12 cellular contexts compared by ENCODE assay signal in genomic region chr1:171739646-171740045, GRCh38. TPM values are rescaled to one million over a fixed set of nuclear protein-coding genes. Genes with fewer than 3 reads are reported as not detected.
DNase-seq lines count a peak whose midpoint lies in the region; ATAC-seq and TF ChIP-seq lines count a peak whose summit lies in the region.
"Had no signal": no experiment of that assay in that cellular context is flagged by ENCODE, and none has a peak within 500 bp of the region (broad histone marks: within the 10 kb centered on the region; RNA-seq: fewer than 3 reads in every experiment).

No MANE protein-coding gene starts in this region.

- no peaks in the 10 kb centered on the region for H3K9me3 Mint-ChIP-seq in activated CD4-positive, alpha-beta T cell treated with anti-CD3 and anti-CD28 coated beads, Interleukin-2, amount 10 ng/mL, durations not matched to agents 7 days and 5 days
- H3K9me3 Mint-ChIP-seq in T-helper 2 cell treated with Interferon-gamma antibody and Interleukin-4, amounts not matched to agents 5 μg/mL and 100 μg/mL, for 36 hours = no peaks in the 10 kb centered on the region
- no peaks in the 10 kb centered on the region for H3K9me3 Mint-ChIP-seq in effector memory CD8-positive, alpha-beta T cell
- H3K9me3 Mint-ChIP-seq: H9 had no signal

- H3K4me1 Mint-ChIP-seq in activated CD4-positive, alpha-beta T cell treated with anti-CD3 and anti-CD28 coated beads, Interleukin-2, amount 10 ng/mL, durations not matched to agents 7 days and 5 days = peaks cover 55% of the 10 kb centered on the region
- peaks cover 58% of the 10 kb centered on the region for H3K4me1 Mint-ChIP-seq in T-helper 2 cell treated with Interferon-gamma antibody and Interleukin-4, amounts not matched to agents 5 μg/mL and 100 μg/mL, for 36 hours (ENCODE audit: low read depth)
- peaks cover 34 to 60% of the 10 kb centered on the region in 2 donors for H3K4me1 Mint-ChIP-seq in effector memory CD8-positive, alpha-beta T cell (ENCODE audit: low read depth in 2 of 2)

- no peaks in the 10 kb centered on the region for H3K27me3 ChIP-seq in upper lobe of left lung
- H3K27me3 ChIP-seq: ovary had no signal

- H3K4me3 ChIP-seq in upper lobe of left lung = no peak overlapping the region
- H3K4me3 ChIP-seq: ovary had no signal

- H3K27me3 Mint-ChIP-seq in activated CD4-positive, alpha-beta T cell treated with anti-CD3 and anti-CD28 coated beads, Interleukin-2, amount 10 ng/mL, durations not matched to agents 7 days and 5 days = no peaks in the 10 kb centered on the region
- H3K27me3 Mint-ChIP-seq in T-helper 2 cell treated with Interferon-gamma antibody and Interleukin-4, amounts not matched to agents 5 μg/mL and 100 μg/mL, for 36 hours (ENCODE audit: low read depth) = no peaks in the 10 kb centered on the region
- no peaks in the 10 kb centered on the region for H3K27me3 Mint-ChIP-seq in effector memory CD8-positive, alpha-beta T cell

- WGBS in upper lobe of left lung, 2 donors = 69 to 75% methylated on average over 2 of the region's 2 CpGs

- CTCF ChIA-PET in activated CD4-positive, alpha-beta T cell treated with anti-CD3 and anti-CD28 coated beads, Interleukin-2, amount 10 ng/mL, durations not matched to agents 7 days and 5 days (lab: Charles Lee) = interaction anchor here (0.6 kb wide), 1 partner anchor 14 kb away, joined by 3 read pairs; no protein-coding TSS in a partner anchor

- H3K27ac ChIP-seq in upper lobe of left lung = peak overlapping the region in 1 of 4 donors; percentile 27
- H3K27ac ChIP-seq: ovary had no signal

- POLR2A ChIA-PET in activated CD4-positive, alpha-beta T cell treated with anti-CD3 and anti-CD28 coated beads, Interleukin-2, amount 10 ng/mL, durations not matched to agents 7 days and 5 days (lab: Charles Lee) = no interaction called here

- TF ChIP-seq CTCF in upper lobe of left lung (IDR thresholded peaks at IDR 0.05) = no peak

- DNase-seq in activated CD4-positive, alpha-beta T cell treated with anti-CD3 and anti-CD28 coated beads, Interleukin-2, amount 10 ng/mL, durations not matched to agents 7 days and 5 days = no peak
- no peak for DNase-seq in activated CD4-positive, alpha-beta T cell treated with anti-CD3 and anti-CD28 coated beads for 1 hour
- no peak for DNase-seq in T-helper 2 cell treated with Interferon-gamma antibody and Interleukin-4, amounts not matched to agents 5 μg/mL and 100 μg/mL, for 36 hours (ENCODE audit: low spot score)
- DNase-seq in effector memory CD8-positive, alpha-beta T cell = no peak
- DNase-seq in renal cortical epithelial cell (ENCODE audit: low read depth) (peak; percentile 47), upper lobe of left lung (no peak)
- DNase-seq: H9; NCI-H1417; ovary; stimulated activated CD4-positive, alpha-beta T cell treated with anti-CD3 and anti-CD28 coated beads, Interleukin-2, amount 100 ng/mL, for 48 hours had no signal

- H3K36me3 Mint-ChIP-seq in activated CD4-positive, alpha-beta T cell treated with anti-CD3 and anti-CD28 coated beads, Interleukin-2, amount 10 ng/mL, durations not matched to agents 7 days and 5 days (ENCODE audit: low read depth) = peaks cover 33% of the 10 kb centered on the region
- peaks cover 24% of the 10 kb centered on the region for H3K36me3 Mint-ChIP-seq in T-helper 2 cell treated with Interferon-gamma antibody and Interleukin-4, amounts not matched to agents 5 μg/mL and 100 μg/mL, for 36 hours (ENCODE audit: low read depth)
- H3K36me3 Mint-ChIP-seq in effector memory CD8-positive, alpha-beta T cell (ENCODE audit: insufficient read depth) = peaks cover 20% of the 10 kb centered on the region

- H3K9me3 ChIP-seq in upper lobe of left lung = no peaks in the 10 kb centered on the region
- H3K9me3 ChIP-seq: ovary had no signal

- peaks cover 4 to 27% (median 13%) of the 10 kb centered on the region in 4 donors for H3K36me3 ChIP-seq in upper lobe of left lung
- H3K36me3 ChIP-seq: ovary had no signal

- ATAC-seq in effector memory CD8-positive, alpha-beta T cell (replicated peaks) = no peak
- ATAC-seq in upper lobe of left lung (ENCODE audit: low FRiP score in 2 of 2) (no peak), HG02642 (IDR thresholded peaks at IDR 0.05; ENCODE audit: poor library complexity, unreplicated experiment) (no peak), HG03469 (IDR thresholded peaks at IDR 0.05; ENCODE audit: unreplicated experiment) (no peak)

- H3K4me1 ChIP-seq in upper lobe of left lung = peaks cover 24 to 39% (median 33%) of the 10 kb centered on the region in 4 donors

- peak overlapping the region; percentile 98 for H3K4me3 Mint-ChIP-seq in activated CD4-positive, alpha-beta T cell treated with anti-CD3 and anti-CD28 coated beads, Interleukin-2, amount 10 ng/mL, durations not matched to agents 7 days and 5 days
- H3K4me3 Mint-ChIP-seq in T-helper 2 cell treated with Interferon-gamma antibody and Interleukin-4, amounts not matched to agents 5 μg/mL and 100 μg/mL, for 36 hours = peak overlapping the region; percentile 100
- peak overlapping the region; percentile 20 to 59 for H3K4me3 Mint-ChIP-seq in effector memory CD8-positive, alpha-beta T cell
- H3K4me3 Mint-ChIP-seq: H9 had no signal

- no peak for TF ChIP-seq EP300 in upper lobe of left lung (IDR thresholded peaks at IDR 0.05)

- TF ChIP-seq POLR2A in upper lobe of left lung (IDR thresholded peaks at IDR 0.05) = no peak

- peak overlapping the region; percentile 99 for H3K27ac Mint-ChIP-seq in activated CD4-positive, alpha-beta T cell treated with anti-CD3 and anti-CD28 coated beads, Interleukin-2, amount 10 ng/mL, durations not matched to agents 7 days and 5 days
- peak overlapping the region; percentile 74 for H3K27ac Mint-ChIP-seq in T-helper 2 cell treated with Interferon-gamma antibody and Interleukin-4, amounts not matched to agents 5 μg/mL and 100 μg/mL, for 36 hours
- peak overlapping the region in 1 of 2 donors; percentile 54 for H3K27ac Mint-ChIP-seq in effector memory CD8-positive, alpha-beta T cell
- H3K27ac Mint-ChIP-seq: H9 had no signal

RNA-seq across cellular contexts. Expression of gene VAMP4, which starts 2.2 kb away (rescaled TPM):
- total RNA-seq in activated CD4-positive, alpha-beta T cell treated with anti-CD3 and anti-CD28 coated beads, Interleukin-2, amount 10 ng/mL, durations not matched to agents 7 days and 5 days = 10 to 100 TPM; 14.7 to 16.1 TPM
- total RNA-seq in renal cortical epithelial cell = 5.2 and 10.7 TPM in 2 replicates
- 10 to 100 TPM; 11.5 to 17.9 (median 13.4) TPM for total RNA-seq in upper lobe of left lung

RNA-seq across cellular contexts. Expression of gene METTL13, which starts 41.8 kb away (rescaled TPM):
- 10 to 100 TPM; 40.0 to 40.5 TPM for total RNA-seq in activated CD4-positive, alpha-beta T cell treated with anti-CD3 and anti-CD28 coated beads, Interleukin-2, amount 10 ng/mL, durations not matched to agents 7 days and 5 days
- 31.1 and 44.2 TPM in 2 replicates for total RNA-seq in renal cortical epithelial cell
- total RNA-seq in upper lobe of left lung = 10 to 100 TPM; 13.9 to 33.5 (median 27.6) TPM

Comparison
In these comparisons a context has a peak if more than half of its experiments do, and no peak if none do; other contexts are left out.
1. H3K4me3 Mint-ChIP-seq: peak in every context shown above with its lines; median percentile 100 in T-helper 2 cell treated with Interferon-gamma antibody and Interleukin-4, amounts not matched to agents 5 μg/mL and 100 μg/mL, for 36 hours; 98 in activated CD4-positive, alpha-beta T cell treated with anti-CD3 and anti-CD28 coated beads, Interleukin-2, amount 10 ng/mL, durations not matched to agents 7 days and 5 days; 40 in effector memory CD8-positive, alpha-beta T cell.